Comparison of ENCODE assay signal across 10 cellular contexts in the genomic region with DNA sequence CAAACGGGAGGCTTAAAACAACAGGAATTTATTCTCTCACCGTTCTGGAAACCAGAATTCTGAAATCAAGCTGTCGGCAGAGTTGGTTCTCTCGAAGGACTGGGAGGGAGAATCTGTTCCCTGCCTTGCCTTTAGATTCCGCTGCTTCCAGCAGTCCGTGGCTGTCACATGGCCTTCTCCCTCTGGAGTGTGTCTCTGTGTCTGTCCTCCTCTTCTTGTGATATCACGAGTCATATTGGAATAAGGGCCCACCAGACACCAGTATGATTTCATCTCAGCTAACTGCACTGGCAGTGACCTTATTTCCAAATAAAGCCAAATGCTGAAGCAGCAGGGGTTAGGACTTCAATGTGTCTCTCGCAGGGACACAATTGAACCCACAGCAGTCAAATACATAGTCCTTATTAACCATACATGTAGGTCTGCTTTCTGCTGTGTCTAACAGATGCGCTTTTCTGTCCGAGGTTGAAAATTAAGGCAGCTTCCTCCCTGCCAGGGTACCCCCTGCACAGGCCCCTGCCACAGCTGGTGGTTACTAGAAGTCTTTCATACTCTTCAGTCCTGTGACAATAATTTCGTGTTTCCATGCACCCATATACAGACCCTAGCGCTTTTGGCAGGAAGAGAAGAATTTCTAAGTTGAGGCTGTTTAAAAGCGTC.
DNase-seq lines count a peak whose midpoint lies in the region; ATAC-seq and TF ChIP-seq lines count a peak whose summit lies in the region.
"Had no signal": no experiment of that assay in that cellular context is flagged by ENCODE, and none has a peak within 500 bp of the region (broad histone marks: within the 10 kb centered on the region; RNA-seq: fewer than 3 reads in every experiment).

No MANE protein-coding gene starts in this region.

- whole genome bisulfite sequencing in psoas muscle, 3 donors, result 41 to 66% (median 53%) methylated on average over 13 of the region's 13 CpGs

- DNase-seq in G401 (ENCODE audit: low spot score), result peak; percentile 12
- DNase-seq in NCI-H345 treated with DMSO at 0.1 percent for 48 hours (lab: John Stamatoyannopoulos, UW; ENCODE audit: unreplicated experiment), result peak; percentile 57
- DNase-seq in fibroblast of lung (ENCODE audit: low read depth in 2 of 2), result no peak
- DNase-seq in psoas muscle, result no peak
- no peak for DNase-seq in iPS-NIHi7 (ENCODE audit: extremely low spot score)
- no peak for DNase-seq in upper lobe of right lung
- DNase-seq: KBM-7, NCI-H446 had no signal

- no peak overlapping the region for H3K4me3 ChIP-seq in fibroblast of lung (replicated peaks in 1 of 4; ENCODE audit: control extremely low read depth in 1 of 4, insufficient read depth in 1 of 4, low read depth in 3 of 4, low read length in 4 of 4)
- peak overlapping the region; percentile 53 for H3K4me3 ChIP-seq in psoas muscle
- no peak overlapping the region for H3K4me3 ChIP-seq in upper lobe of right lung

- in situ Hi-C loops in G401 (cut with HindIII; ENCODE audit: low sequenced_read_pairs), result no loop called here

- no peak overlapping the region for H3K9ac ChIP-seq in fibroblast of lung (ENCODE audit: insufficient read depth, low read length)

- H4K20me1 ChIP-seq in fibroblast of lung (ENCODE audit: control insufficient read depth, extremely low read depth, insufficient read depth, low read length), result no peaks in the 10 kb centered on the region

- H3K27ac ChIP-seq in fibroblast of lung (ENCODE audit: insufficient read depth, low read length), result no peak overlapping the region
- H3K27ac ChIP-seq in psoas muscle, result peak overlapping the region; percentile 73
- no peak overlapping the region for H3K27ac ChIP-seq in upper lobe of right lung

- H3K4me1 ChIP-seq in fibroblast of lung (ENCODE audit: control insufficient read depth, extremely low read depth, insufficient read depth, low read length) (peaks cover 52% of the 10 kb centered on the region), psoas muscle (peaks cover 73% of the 10 kb centered on the region), upper lobe of right lung (peaks cover 61% of the 10 kb centered on the region)

- TF ChIP-seq CTCF in fibroblast of lung (conservative IDR thresholded peaks at IDR 0.05 in 1 of 2, IDR thresholded peaks at IDR 0.05 in 1 of 2; ENCODE audit: low read depth in 1 of 2, low read length in 2 of 2), result no peak
- no peak for TF ChIP-seq CTCF in psoas muscle (IDR thresholded peaks at IDR 0.05)
- TF ChIP-seq CTCF in upper lobe of right lung (IDR thresholded peaks at IDR 0.05), result no peak

- no peak overlapping the region for H3K4me2 ChIP-seq in fibroblast of lung (ENCODE audit: extremely low read depth, insufficient read depth, low read length)

- no peaks in the 10 kb centered on the region for H3K9me3 ChIP-seq in fibroblast of lung (ENCODE audit: control insufficient read depth, insufficient read depth, low read depth, low read length)
- H3K9me3 ChIP-seq in psoas muscle, result no peaks in the 10 kb centered on the region
- H3K9me3 ChIP-seq in upper lobe of right lung, result no peaks in the 10 kb centered on the region

- H3K36me3 ChIP-seq in fibroblast of lung (ENCODE audit: control insufficient read depth, insufficient read depth, low read length) (no peaks in the 10 kb centered on the region), psoas muscle (ENCODE audit: insufficient read depth in 1 of 2, low read depth in 1 of 2) (no peaks in the 10 kb centered on the region), upper lobe of right lung (no peaks in the 10 kb centered on the region)

- no peaks in the 10 kb centered on the region for H3K27me3 ChIP-seq in fibroblast of lung (ENCODE audit: control insufficient read depth, insufficient read depth, low read length)
- H3K27me3 ChIP-seq in psoas muscle (ENCODE audit: insufficient read depth in 3 of 3, low read length in 2 of 3), result no peaks in the 10 kb centered on the region
- H3K27me3 ChIP-seq in upper lobe of right lung, result no peaks in the 10 kb centered on the region

- intact Hi-C loops in psoas muscle (cut with DNase I), result loop anchor here (5.0 to 10.0 kb wide), 5 partner anchors 60 to 183 kb away; partner anchors contain the start of gene ETS2 (in 1 of the 2)
- intact Hi-C loops in upper lobe of right lung (cut with DNase I), result no loop called here

- ATAC-seq in psoas muscle, result peak in 3 of 4 donors; percentile 26 to 46 (median 27)
- no peak for ATAC-seq in HG02852 (IDR thresholded peaks at IDR 0.05; ENCODE audit: unreplicated experiment)
- no peak for ATAC-seq in HG03108 (IDR thresholded peaks at IDR 0.05; ENCODE audit: unreplicated experiment)
- ATAC-seq in upper lobe of right lung, result no peak

- peak overlapping the region; percentile 9 for H2AFZ ChIP-seq in fibroblast of lung (ENCODE audit: low read length)

- H3K79me2 ChIP-seq in fibroblast of lung (ENCODE audit: control insufficient read depth, insufficient read depth, low read length), result no peaks in the 10 kb centered on the region

Comparison
In these comparisons a context has a peak if more than half of its experiments do, and no peak if none do; other contexts are left out.
1. DNase-seq: peak in G401 (single experiment) and NCI-H345 treated with DMSO at 0.1 percent for 48 hours (single experiment); none in fibroblast of lung (0 of 2), psoas muscle (0 of 2), iPS-NIHi7 (single experiment) and upper lobe of right lung (single experiment).
2. ATAC-seq: peak in psoas muscle (3 of 4); none in HG02852 (single experiment), HG03108 (single experiment) and upper lobe of right lung (single experiment).